In genomic region chr12:72282721-72283120, GRCh38 we compare ENCODE assay signal across 10 cellular contexts. TPM values are rescaled to one million over a fixed set of nuclear protein-coding genes. Genes with fewer than 3 reads are reported as not detected.
A peak's percentile ranks its signal among the peaks of the same experiment; 100 is the strongest.
DNase-seq lines count a peak whose midpoint lies in the region; ATAC-seq, FAIRE-seq and TF ChIP-seq lines count a peak whose summit lies in the region.
"Had no signal": no experiment of that assay in that cellular context is flagged by ENCODE, and none has a peak within 500 bp of the region (broad histone marks: within the 10 kb centered on the region; RNA-seq: fewer than 3 reads in every experiment).

No MANE protein-coding gene starts in this region.

- TF ChIP-seq CTCF in LNCaP clone FGC (IDR thresholded peaks at IDR 0.05; ENCODE audit: control insufficient read depth, extremely low read depth, insufficient read depth), result peak; percentile 71
- peak in 2 of 3 experiments; percentile 55 to 66; a peak in 3 of 4 replicates for TF ChIP-seq CTCF in H1 (IDR thresholded peaks at IDR 0.05; ENCODE audit: control extremely low read depth in 1 of 3, insufficient read depth in 1 of 3, low read depth in 1 of 3, low read length in 3 of 3)
- TF ChIP-seq CTCF in neural crest cell (conservative IDR thresholded peaks at IDR 0.05), result peak; percentile 48

- H2BK20ac ChIP-seq in H1 (ENCODE audit: low read length), result no peak overlapping the region

- no peak overlapping the region for H3K56ac ChIP-seq in H1 (replicated peaks; ENCODE audit: insufficient read length, low read depth, low read length)

- H3K9me3 ChIP-seq in H1 (ENCODE audit: insufficient read depth in 2 of 2, low read depth in 1 of 2, low read length in 1 of 2), result no peaks in the 10 kb centered on the region

- no peaks in the 10 kb centered on the region for H4K20me1 ChIP-seq in H1 (replicated peaks in 1 of 2; ENCODE audit: control insufficient read depth in 1 of 2, insufficient read depth in 2 of 2, low read length in 2 of 2)

- CTCF ChIA-PET in H1 (lab: Charles Lee; ENCODE audit: partially characterized antibody), result interaction anchor here (1.0 to 2.1 kb wide), 10 partner anchors 8 to 288 kb away, joined by 3 to 6 read pairs (median 4); no protein-coding TSS in a partner anchor

- no peak overlapping the region for H2AK5ac ChIP-seq in H1 (ENCODE audit: low read depth, low read length)

- peak; percentile 82 to 83 for TF ChIP-seq RAD21 in H1 (IDR thresholded peaks at IDR 0.05 in 1 of 2, conservative IDR thresholded peaks at IDR 0.05 in 1 of 2; ENCODE audit: low read depth in 2 of 2, low read length in 2 of 2)

- no peaks in the 10 kb centered on the region for H3K36me3 ChIP-seq in H1 (ENCODE audit: control insufficient read depth in 2 of 4, insufficient read depth in 4 of 4, low read length in 3 of 4)

- H3K9me3 Mint-ChIP-seq in neural crest cell, result no peaks in the 10 kb centered on the region

- TF ChIP-seq POLR2A in H1 (IDR thresholded peaks at IDR 0.05; ENCODE audit: control extremely low read depth in 1 of 2, low read depth in 2 of 2, low read length in 2 of 2), result no peak
- TF ChIP-seq POLR2A in erythroblast (IDR thresholded peaks at IDR 0.05; ENCODE audit: low read length), result no peak

- H3K27ac Mint-ChIP-seq in neural crest cell (ENCODE audit: unreplicated experiment), result no peak overlapping the region

- no peak overlapping the region for H3K9ac ChIP-seq in H1 (replicated peaks in 1 of 4; ENCODE audit: extremely low read depth in 1 of 4, low read depth in 3 of 4, low read length in 3 of 4)

- no peak for ATAC-seq in HG02623 (IDR thresholded peaks at IDR 0.05; ENCODE audit: unreplicated experiment)

- H3K27me3 ChIP-seq in H1 (replicated peaks in 1 of 4; ENCODE audit: control insufficient read depth in 3 of 4, extremely low read depth in 1 of 4, insufficient read depth in 3 of 4, low read length in 3 of 4), result no peaks in the 10 kb centered on the region

- no peak overlapping the region for H2AFZ ChIP-seq in H1 (ENCODE audit: low read length)

- H3K27me3 Mint-ChIP-seq in neural crest cell (ENCODE audit: low read depth), result peaks cover 15% of the 10 kb centered on the region

- peak; percentile 57 for FAIRE-seq in H1 (lab: Jason Lieb, UNC)
- FAIRE-seq: small intestine had no signal

- H2BK15ac ChIP-seq in H1 (ENCODE audit: low read length), result no peak overlapping the region

- DNase-seq in DMS114 treated with DMSO at 0.1 percent for 48 hours (lab: John Stamatoyannopoulos, UW; ENCODE audit: unreplicated experiment) (peak; percentile 20), LNCaP clone FGC (ENCODE audit: low read depth) (no peak), H1 (ENCODE audit: low read depth in 1 of 2, low spot score in 2 of 2) (no peak), neural crest cell (ENCODE audit: low read depth, low spot score) (no peak), erythroblast (lab: John Stamatoyannopoulos, UW) (no peak), HPDE6-E6E7 (ENCODE audit: extremely low spot score) (no peak), DMS153 (lab: John Stamatoyannopoulos, UW) (no peak)
- DNase-seq: activated CD4-positive, alpha-beta T cell treated with anti-CD3 and anti-CD28 coated beads, Interleukin-2, amount 50 U/mL, for 4 hours; small intestine had no signal

- H3K79me2 ChIP-seq in H1 (ENCODE audit: control insufficient read depth in 1 of 2, insufficient read depth in 2 of 2, low read length in 2 of 2), result no peaks in the 10 kb centered on the region

- no peak for TF ChIP-seq EP300 in H1 (IDR thresholded peaks at IDR 0.05; ENCODE audit: borderline replicate concordance in 1 of 2, low read depth in 2 of 2, low read length in 2 of 2)

- no peak overlapping the region for H3K23ac ChIP-seq in H1 (ENCODE audit: insufficient read length)

- POLR2A ChIA-PET in H1 (lab: Charles Lee; ENCODE audit: partially characterized antibody), result no interaction called here

- no peak overlapping the region for H2BK12ac ChIP-seq in H1 (ENCODE audit: low read depth, low read length)

- 75% methylated on average over 1 of the region's 1 CpG; no CpG with 5 or more reads in 1 of the 2 experiments for WGBS in H1 (ENCODE audit: extremely low coverage in 1 of 2, insufficient coverage in 1 of 2, insufficient read length in 1 of 2, insufficient replicate concordance in 2 of 2, low coverage in 1 of 2, low lambda C conversion rate in 2 of 2, missing lambda C conversion rate in 1 of 2), 2 experiments

- H2BK5ac ChIP-seq in H1 (ENCODE audit: low read depth, low read length), result no peak overlapping the region

- no peak overlapping the region for H3K18ac ChIP-seq in H1 (ENCODE audit: extremely low read depth, low read length)

- H3K4me3 ChIP-seq in LNCaP clone FGC (ENCODE audit: low read depth, low read length), result no peak overlapping the region
- H3K4me3 ChIP-seq in H1 (ENCODE audit: extremely low read depth in 1 of 4, insufficient read depth in 2 of 4, low read depth in 3 of 4, low read length in 4 of 4), result no peak overlapping the region

- no peak overlapping the region for H4K5ac ChIP-seq in H1 (ENCODE audit: insufficient read length, low read depth, low read length)

- H3K4ac ChIP-seq in H1 (replicated peaks; ENCODE audit: insufficient read length, low read depth, low read length), result no peak overlapping the region

- peaks cover 0 to 5% (median 3%) of the 10 kb centered on the region in 4 experiments; a peak in 4 of 7 replicates for H3K4me1 ChIP-seq in H1 (replicated peaks in 1 of 4; ENCODE audit: control insufficient read depth in 3 of 4, insufficient read depth in 4 of 4, low read length in 3 of 4)

- H3K27ac ChIP-seq in H1 (ENCODE audit: low read depth, low read length), result no peak overlapping the region

- no peak overlapping the region for H4K8ac ChIP-seq in H1 (ENCODE audit: extremely low read depth, insufficient read depth, low read length)

- H3K23me2 ChIP-seq in H1 (ENCODE audit: low read depth, low read length), result no peaks in the 10 kb centered on the region

- H3K79me1 ChIP-seq in H1 (ENCODE audit: low read depth, low read length), result no peaks in the 10 kb centered on the region

- no peaks in the 10 kb centered on the region for H3K4me1 Mint-ChIP-seq in neural crest cell

- H3K4me2 ChIP-seq in H1 (ENCODE audit: insufficient read depth in 1 of 2, low read depth in 2 of 2, low read length in 2 of 2), result no peak overlapping the region

- H3K14ac ChIP-seq in H1 (ENCODE audit: insufficient read length), result no peak overlapping the region

- H3K4me3 Mint-ChIP-seq in neural crest cell, result no peak overlapping the region

- no peak overlapping the region for H2BK120ac ChIP-seq in H1 (replicated peaks; ENCODE audit: low read depth, low read length)

- no peaks in the 10 kb centered on the region for H3K36me3 Mint-ChIP-seq in neural crest cell (ENCODE audit: low read depth)

- no peak overlapping the region for H4K91ac ChIP-seq in H1 (replicated peaks; ENCODE audit: insufficient read length, low read length)

TF ChIP-seq in H1, 55 proteins besides CTCF, POLR2A, EP300 and RAD21:
- TF ChIP-seq HDAC2 (IDR thresholded peaks at IDR 0.05; ENCODE audit: borderline replicate concordance in 1 of 2, low read depth in 2 of 2, low read length in 2 of 2), result no peak
- TF ChIP-seq JUND (IDR thresholded peaks at IDR 0.05; ENCODE audit: low read length), result no peak
- TF ChIP-seq SP2 (IDR thresholded peaks at IDR 0.05; ENCODE audit: low read length), result no peak
- no peak for TF ChIP-seq POU5F1 (IDR thresholded peaks at IDR 0.05; ENCODE audit: low read depth, low read length)
- TF ChIP-seq NRF1 (IDR thresholded peaks at IDR 0.05; ENCODE audit: low read depth, low read length), result no peak
- TF ChIP-seq SAP30 (IDR thresholded peaks at IDR 0.05; ENCODE audit: insufficient read depth, insufficient replicate concordance, low read length), result no peak
- no peak for TF ChIP-seq PHF8 (conservative IDR thresholded peaks at IDR 0.05; ENCODE audit: low read depth, low read length)
- TF ChIP-seq YY1 (IDR thresholded peaks at IDR 0.05; ENCODE audit: low read depth, low read length), result no peak
- TF ChIP-seq KDM1A (IDR thresholded peaks at IDR 0.05; ENCODE audit: borderline replicate concordance, low read length), result no peak
- no peak for TF ChIP-seq USF2 (IDR thresholded peaks at IDR 0.05; ENCODE audit: low read length)
- TF ChIP-seq TAF1 (IDR thresholded peaks at IDR 0.05; ENCODE audit: low read depth, low read length), result no peak
- TF ChIP-seq RXRA (IDR thresholded peaks at IDR 0.05; ENCODE audit: insufficient read depth, low read depth, low read length), result no peak
- no peak for TF ChIP-seq BACH1 (IDR thresholded peaks at IDR 0.05; ENCODE audit: low read length)
- no peak for TF ChIP-seq CHD2 (IDR thresholded peaks at IDR 0.05; ENCODE audit: low read length)

RNA-seq across cellular contexts. Expression of gene TRHDE, which starts 10.6 kb away (rescaled TPM):
- 5.0 and 5.5 TPM in 2 replicates for total RNA-seq in H1 (2021; fragmentation: NEBNext Ultra II Directional; extraction: Animal tissue kit (Norgen Biotek cat#: 25700))
- polyA plus RNA-seq in H1 (2011; rRNA removed), result 1.0 and 1.3 TPM in 2 replicates
- 0.79 TPM for polyA plus RNA-seq in H1 (2011; cell fraction: cytosol; rRNA removed)
- 1.3 TPM for polyA plus RNA-seq in H1 (2011; cell fraction: nucleus; rRNA removed)
- 0.43 to 1.4 TPM (median 0.79 TPM) in 4 replicates for polyA plus RNA-seq in H1 (2012, experiment 1 of 2)
- 0.04 TPM for polyA plus RNA-seq in H1 (2012, experiment 2 of 2)
- polyA plus RNA-seq in H1 (2013, experiment 1 of 2), result 4.7 TPM
- 5.0 TPM for polyA plus RNA-seq in H1 (2013, experiment 2 of 2)
- polyA minus RNA-seq in H1 (2011; rRNA and poly(A)+ RNA removed), result 4.7 and 7.0 TPM in 2 replicates
- 3.7 TPM for polyA minus RNA-seq in H1 (2011; cell fraction: cytosol; rRNA and poly(A)+ RNA removed)
- polyA minus RNA-seq in H1 (2011; cell fraction: nucleus; rRNA and poly(A)+ RNA removed), result 6.3 TPM
- total RNA-seq in neural crest cell, result 0.51 and 0.66 TPM in 2 replicates
